In genomic region chr20:20009784-20010253, GRCh38 we compare ENCODE assay signal across 1 cellular context.
TF ChIP-seq lines count a peak whose summit lies in the region.

No MANE protein-coding gene starts in this region.

TF ChIP-seq in HepG2, 621 proteins besides CTCF, POLR2A, EP300 and RAD21 (continued from another document):
- TF ChIP-seq AHDC1 (CRISPR knock-in tag; IDR thresholded peaks at IDR 0.05; ENCODE audit: borderline replicate concordance) (peak; percentile 22; the same call in 1 of the 2 replicates), ZNF33A (CRISPR knock-in tag; IDR thresholded peaks at IDR 0.05; ENCODE audit: borderline replicate concordance) (peak; percentile 83; the same call in 1 of the 2 replicates), ZNF292 (CRISPR knock-in tag; IDR thresholded peaks at IDR 0.05; ENCODE audit: borderline replicate concordance, low read depth) (peak; percentile 70; the same call in 1 of the 2 replicates), ZBTB38 (CRISPR knock-in tag; IDR thresholded peaks at IDR 0.05) (peak; percentile 98), HBP1 (CRISPR knock-in tag; IDR thresholded peaks at IDR 0.05; ENCODE audit: low read depth) (peak; percentile 78; the same call in 1 of the 2 replicates), SMYD3 (CRISPR knock-in tag; IDR thresholded peaks at IDR 0.05) (peak; percentile 46; the same call in 1 of the 2 replicates), ZNF20 (CRISPR knock-in tag; IDR thresholded peaks at IDR 0.05) (no peak), HHEX (CRISPR knock-in tag; IDR thresholded peaks at IDR 0.05) (no peak), ZNF547 (CRISPR knock-in tag; IDR thresholded peaks at IDR 0.05) (peak; percentile 58; the same call in 1 of the 2 replicates), HOXA9 (CRISPR knock-in tag; IDR thresholded peaks at IDR 0.05; ENCODE audit: borderline replicate concordance) (no peak), TFE3 (CRISPR knock-in tag; IDR thresholded peaks at IDR 0.05) (0 out of 2 replicates have a peak, but pooled peaks have one; percentile 16), POGK (CRISPR knock-in tag; conservative IDR thresholded peaks at IDR 0.05) (no peak), ZMYM4 (CRISPR knock-in tag; IDR thresholded peaks at IDR 0.05) (0 out of 2 replicates have a peak, but pooled peaks have one; percentile 19), KDM6A (CRISPR knock-in tag; IDR thresholded peaks at IDR 0.05; ENCODE audit: low read depth) (0 out of 2 replicates have a peak, but pooled peaks have one; percentile 42), ZNF33B (CRISPR knock-in tag; IDR thresholded peaks at IDR 0.05) (0 out of 2 replicates have a peak, but pooled peaks have one; percentile 62), KAT2B (IDR thresholded peaks at IDR 0.05; ENCODE audit: borderline replicate concordance, low read depth, low read length) (peak; percentile 44; the same call in 1 of the 2 replicates), ZNF598 (CRISPR knock-in tag; IDR thresholded peaks at IDR 0.05; ENCODE audit: borderline replicate concordance) (peak; percentile 87), SALL1 (CRISPR knock-in tag; IDR thresholded peaks at IDR 0.05) (peak; percentile 91)
